8 cellular contexts compared by ENCODE assay signal in genomic region chr2:130824492-130825061, GRCh38. TPM values are rescaled to one million over a fixed set of nuclear protein-coding genes. Genes with fewer than 3 reads are reported as not detected.
DNase-seq lines count a peak whose midpoint lies in the region; ATAC-seq and TF ChIP-seq lines count a peak whose summit lies in the region.

No MANE protein-coding gene starts in this region.

- H3K9me3 ChIP-seq in endodermal cell (ENCODE audit: control insufficient read depth, low read length) = no peaks in the 10 kb centered on the region

- H3K27me3 ChIP-seq in endodermal cell (ENCODE audit: control insufficient read depth, insufficient read depth, low read length, poor library complexity, severe bottlenecking) = no peaks in the 10 kb centered on the region

- no peaks in the 10 kb centered on the region for H3K27me3 Mint-ChIP-seq in endodermal cell (ENCODE audit: insufficient read depth)

- peak; percentile 80 for ATAC-seq in HG02588 (IDR thresholded peaks at IDR 0.05; ENCODE audit: unreplicated experiment)

- WGBS in endodermal cell (ENCODE audit: insufficient coverage in 1 of 2, insufficient read length in 1 of 2), 2 experiments = 77 to 83% methylated on average over 7 of the region's 8 CpGs

- H3K4me1 Mint-ChIP-seq in endodermal cell = peaks cover 7% of the 10 kb centered on the region

- no peak overlapping the region for H3K9ac ChIP-seq in endodermal cell (ENCODE audit: extremely low read depth, low read length, poor library complexity, severe bottlenecking)

- H3K4me3 ChIP-seq in endodermal cell (ENCODE audit: low read length) = no peak overlapping the region
- H3K4me3 ChIP-seq in retinal pigment epithelial cell (ENCODE audit: low read length) = no peak overlapping the region

- no peaks in the 10 kb centered on the region for H3K9me3 Mint-ChIP-seq in endodermal cell

- H3K36me3 ChIP-seq in endodermal cell (ENCODE audit: control insufficient read depth, insufficient read depth, low read length) = no peaks in the 10 kb centered on the region

- TF ChIP-seq CTCF in GM13976 (IDR thresholded peaks at IDR 0.05; ENCODE audit: borderline replicate concordance, control extremely low read depth, extremely low read depth, insufficient read depth, missing control alignments) (no peak), endodermal cell (conservative IDR thresholded peaks at IDR 0.05) (no peak), retinal pigment epithelial cell (conservative IDR thresholded peaks at IDR 0.05; ENCODE audit: low read depth, low read length) (no peak)

- H3K27ac Mint-ChIP-seq in endodermal cell = no peak overlapping the region

- no peaks in the 10 kb centered on the region for H3K36me3 Mint-ChIP-seq in endodermal cell (ENCODE audit: low read depth)

- peak; percentile 90 for DNase-seq in GM13976 (ENCODE audit: low spot score)
- DNase-seq in NCI-H1436 treated with DMSO at 0.1 percent for 48 hours (lab: John Stamatoyannopoulos, UW) = peak; percentile 76
- peak; percentile 59 to 73 for DNase-seq in activated CD4-positive, alpha-beta T cell treated with anti-CD3 and anti-CD28 coated beads, Interleukin-2, amount 50 U/mL, for 48 hours
- DNase-seq in endodermal cell = peak; percentile 62
- peak; percentile 88 for DNase-seq in retinal pigment epithelial cell (ENCODE audit: low read depth)
- DNase-seq in NCI-H2171 (lab: John Stamatoyannopoulos, UW) = no peak
- no peak for DNase-seq in NCI-H526 treated with DMSO at 0.1 percent for 48 hours (lab: John Stamatoyannopoulos, UW)

- in situ Hi-C loops in GM13976 (cut with MboI; ENCODE audit: low sequenced_read_pairs, unreplicated experiment) = no loop called here

- H3K27ac ChIP-seq in endodermal cell (ENCODE audit: low read depth, low read length) = peak overlapping the region; percentile 58

- H3K4me3 Mint-ChIP-seq in endodermal cell = no peak overlapping the region

- no peaks in the 10 kb centered on the region for H3K4me1 ChIP-seq in endodermal cell (ENCODE audit: control insufficient read depth, insufficient read depth, low read length)

RNA-seq across cellular contexts. Expression of gene ARHGEF4, which starts 12.1 kb away (rescaled TPM):
- 10 to 100 TPM; 50.3 to 54.7 TPM for total RNA-seq in endodermal cell
- 18.8 TPM for polyA plus RNA-seq in endodermal cell (2013, experiment 1 of 2)
- 16.0 TPM for polyA plus RNA-seq in endodermal cell (2013, experiment 2 of 2)

Comparison
In these comparisons a context has a peak if more than half of its experiments do, and no peak if none do; other contexts are left out.
1. DNase-seq: peak in GM13976 (single experiment), NCI-H1436 treated with DMSO at 0.1 percent for 48 hours (single experiment), activated CD4-positive, alpha-beta T cell treated with anti-CD3 and anti-CD28 coated beads, Interleukin-2, amount 50 U/mL, for 48 hours (2 of 2), endodermal cell (single experiment) and retinal pigment epithelial cell (single experiment); none in NCI-H2171 (single experiment) and NCI-H526 treated with DMSO at 0.1 percent for 48 hours (single experiment).